Comparison of ENCODE assay signal across 12 cellular contexts in the genomic region with DNA sequence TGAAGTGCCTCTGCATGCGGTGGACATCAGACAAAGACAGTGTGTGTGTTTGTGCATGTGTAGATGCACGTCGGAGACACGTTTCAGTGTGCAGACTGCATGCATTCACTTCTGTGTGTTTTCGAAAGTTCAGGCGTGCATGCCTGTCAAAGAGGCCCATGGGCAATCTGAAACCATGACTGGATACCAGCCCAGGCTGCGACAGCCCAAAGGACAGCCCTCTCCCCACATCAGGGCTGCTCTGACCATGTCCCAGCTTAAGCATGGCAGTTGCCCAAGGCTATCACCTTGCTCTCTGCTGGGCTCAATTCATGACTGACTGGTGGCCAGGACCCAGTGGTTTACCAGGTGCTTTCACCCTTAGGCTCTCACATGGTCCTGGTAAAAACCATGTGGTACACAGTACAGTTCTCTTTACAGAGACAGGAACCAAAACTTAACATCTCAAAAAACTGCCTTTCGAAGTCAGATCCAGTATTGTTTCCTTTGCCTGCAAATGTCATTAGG.
DNase-seq lines count a peak whose midpoint lies in the region; ATAC-seq, FAIRE-seq and TF ChIP-seq lines count a peak whose summit lies in the region.
"Had no signal": no experiment of that assay in that cellular context is flagged by ENCODE, and none has a peak within 500 bp of the region (broad histone marks: within the 10 kb centered on the region; RNA-seq: fewer than 3 reads in every experiment).

No MANE protein-coding gene starts in this region.

- H3K36me3 ChIP-seq in brain microvascular endothelial cell (replicated peaks) = no peaks in the 10 kb centered on the region
- no peaks in the 10 kb centered on the region for H3K36me3 ChIP-seq in left lung

- H3K27ac ChIP-seq in brain microvascular endothelial cell (no peak overlapping the region), left lung (no peak overlapping the region)
- H3K27ac ChIP-seq: RWPE1 had no signal

- TF ChIP-seq CTCF in brain microvascular endothelial cell (IDR thresholded peaks at IDR 0.05; ENCODE audit: low read depth, low read length, missing control alignments) (no peak), left lung (IDR thresholded peaks at IDR 0.05) (no peak)

- ATAC-seq in GM19351 (IDR thresholded peaks at IDR 0.05; ENCODE audit: unreplicated experiment) = peak; percentile 38
- ATAC-seq in HG02642 (IDR thresholded peaks at IDR 0.05; ENCODE audit: poor library complexity, unreplicated experiment) = peak; percentile 36
- peak; percentile 36 for ATAC-seq in HG03439 (IDR thresholded peaks at IDR 0.05; ENCODE audit: unreplicated experiment)
- ATAC-seq in left lung = no peak
- ATAC-seq: esophagus mucosa had no signal

- in situ Hi-C loops in brain microvascular endothelial cell (cut with HindIII; ENCODE audit: low pct_ligation_motif_present, low sequenced_read_pairs) = no loop called here

- DNase-seq in GM12891 (ENCODE audit: insufficient read length, low spot score) (no peak), brain microvascular endothelial cell (no peak), hippocampal formation (lab: John Stamatoyannopoulos, UW) (no peak), left lung (no peak)
- no peak for DNase-seq in central memory CD4-positive, alpha-beta T cell
- DNase-seq: DMS79 treated with DMSO at 0.1 percent for 48 hours, HCEC 1CT had no signal

- no peaks in the 10 kb centered on the region for H3K27me3 ChIP-seq in brain microvascular endothelial cell (replicated peaks)
- H3K27me3 ChIP-seq in left lung = no peaks in the 10 kb centered on the region

- TF ChIP-seq POLR2A in GM12891 (IDR thresholded peaks at IDR 0.05; ENCODE audit: low read depth, low read length) = 0 out of 2 replicates have a peak, but pooled peaks have one; percentile 15

- H3K9me3 ChIP-seq in left lung = no peaks in the 10 kb centered on the region

- intact Hi-C loops in left lung (cut with DNase I) = no loop called here

- no peak overlapping the region for H3K4me3 ChIP-seq in brain microvascular endothelial cell (ENCODE audit: low read depth, low read length)
- H3K4me3 ChIP-seq in left lung = no peak overlapping the region

- H3K4me1 ChIP-seq in left lung = peaks cover 0 to 19% of the 10 kb centered on the region in 2 donors

- FAIRE-seq in GM12891 (lab: Jason Lieb, UNC) = peak; percentile 97

TF ChIP-seq in GM12891, 5 proteins besides CTCF, POLR2A, EP300 and RAD21:
- TF ChIP-seq TAF1 (IDR thresholded peaks at IDR 0.05; ENCODE audit: low read depth, low read length) (no peak), SPI1 (IDR thresholded peaks at IDR 0.05; ENCODE audit: low read depth, low read length) (peak; percentile 62), POLR2AphosphoS5 (IDR thresholded peaks at IDR 0.05; ENCODE audit: low read depth, low read length) (0 out of 2 replicates have a peak, but pooled peaks have one; percentile 41)
